Comparison of ENCODE assay signal across 8 cellular contexts in genomic region chr10:72353963-72354355, GRCh38. TPM values are rescaled to one million over a fixed set of nuclear protein-coding genes. Genes with fewer than 3 reads are reported as not detected.
A peak's percentile ranks its signal among the peaks of the same experiment; 100 is the strongest.
DNase-seq lines count a peak whose midpoint lies in the region; ATAC-seq and TF ChIP-seq lines count a peak whose summit lies in the region.

No MANE protein-coding gene starts in this region.

- H3K27me3 ChIP-seq in upper lobe of left lung: no peaks in the 10 kb centered on the region

- peak overlapping the region; percentile 90 for H3K4me3 Mint-ChIP-seq in activated CD8-positive, alpha-beta memory T cell treated with anti-CD3 and anti-CD28 coated beads, Interleukin-2, amount 10 ng/mL, durations not matched to agents 7 days and 5 days

- no peak for TF ChIP-seq EP300 in upper lobe of left lung (IDR thresholded peaks at IDR 0.05)

- ATAC-seq in activated CD8-positive, alpha-beta memory T cell treated with anti-CD3 and anti-CD28 coated beads, Interleukin-2, amount 10 ng/mL, durations not matched to agents 7 days and 5 days: no peak
- peak; percentile 36 to 42 for ATAC-seq in upper lobe of left lung (ENCODE audit: low FRiP score in 2 of 2)

- peaks cover 26% of the 10 kb centered on the region for H3K4me1 Mint-ChIP-seq in activated CD8-positive, alpha-beta memory T cell treated with anti-CD3 and anti-CD28 coated beads, Interleukin-2, amount 10 ng/mL, durations not matched to agents 7 days and 5 days

- peaks cover 0 to 22% (median 12%) of the 10 kb centered on the region in 4 donors for H3K36me3 ChIP-seq in upper lobe of left lung

- TF ChIP-seq POLR2A in lower leg skin (IDR thresholded peaks at IDR 0.05) (no peak), upper lobe of left lung (IDR thresholded peaks at IDR 0.05) (no peak)

- peak overlapping the region; percentile 95 for H3K27ac Mint-ChIP-seq in activated CD8-positive, alpha-beta memory T cell treated with anti-CD3 and anti-CD28 coated beads, Interleukin-2, amount 10 ng/mL, durations not matched to agents 7 days and 5 days

- H3K9me3 ChIP-seq in upper lobe of left lung: no peaks in the 10 kb centered on the region

- H3K9me3 Mint-ChIP-seq in activated CD8-positive, alpha-beta memory T cell treated with anti-CD3 and anti-CD28 coated beads, Interleukin-2, amount 10 ng/mL, durations not matched to agents 7 days and 5 days (ENCODE audit: low read depth): no peaks in the 10 kb centered on the region

- 0 to 1% methylated on average over 23 of the region's 23 CpGs for WGBS in lower leg skin, 2 donors
- 0 to 5% methylated on average over 2 to 19 of the region's 23 CpGs for WGBS in upper lobe of left lung, 2 donors

- CTCF ChIA-PET in activated CD8-positive, alpha-beta memory T cell treated with anti-CD3 and anti-CD28 coated beads, Interleukin-2, amount 10 ng/mL, durations not matched to agents 7 days and 5 days (lab: Charles Lee): interaction anchor here (0.8 to 2.6 kb wide), 8 partner anchors 9 to 306 kb away, joined by 3 to 12 read pairs (median 4); no protein-coding TSS in a partner anchor

- peak overlapping the region; percentile 88 for H3K4me3 ChIP-seq in Jurkat, Clone E6-1 (ENCODE audit: low read length)
- H3K4me3 ChIP-seq in lower leg skin (ENCODE audit: low read depth, poor library complexity, severe bottlenecking): peak overlapping the region; percentile 75
- H3K4me3 ChIP-seq in upper lobe of left lung: peak overlapping the region; percentile 76 to 93 (median 80)

- intact Hi-C loops in lower leg skin (cut with DNase I; ENCODE audit: low total_unique reads): no loop called here

- no peak for TF ChIP-seq CTCF in lower leg skin (IDR thresholded peaks at IDR 0.05)
- no peak for TF ChIP-seq CTCF in upper lobe of left lung (IDR thresholded peaks at IDR 0.05)

- peak overlapping the region; percentile 100 for H3K27ac ChIP-seq in caudate nucleus (ENCODE audit: low read depth, low read length)
- peak overlapping the region; percentile 93 to 99 (median 96) for H3K27ac ChIP-seq in upper lobe of left lung

- H3K27me3 Mint-ChIP-seq in activated CD8-positive, alpha-beta memory T cell treated with anti-CD3 and anti-CD28 coated beads, Interleukin-2, amount 10 ng/mL, durations not matched to agents 7 days and 5 days: no peaks in the 10 kb centered on the region

- H3K36me3 Mint-ChIP-seq in activated CD8-positive, alpha-beta memory T cell treated with anti-CD3 and anti-CD28 coated beads, Interleukin-2, amount 10 ng/mL, durations not matched to agents 7 days and 5 days: peaks cover 8% of the 10 kb centered on the region

- DNase-seq in activated CD8-positive, alpha-beta memory T cell treated with anti-CD3 and anti-CD28 coated beads, Interleukin-2, amount 10 ng/mL, durations not matched to agents 7 days and 5 days: no peak
- no peak for DNase-seq in activated CD8-positive, alpha-beta memory T cell treated with anti-CD3 and anti-CD28 coated beads, Interleukin-2, amount 50 U/mL, for 48 hours
- no peak for DNase-seq in Jurkat, Clone E6-1 (ENCODE audit: low read depth, low spot score)
- peak in 14 of 61 donors; percentile 48 to 69 (median 62) for DNase-seq in caudate nucleus (lab: John Stamatoyannopoulos, UW)
- no peak for DNase-seq in lower leg skin (ENCODE audit: low spot score in 2 of 2)
- peak in 1 of 2 donors; percentile 79 for DNase-seq in upper lobe of left lung
- no peak for DNase-seq in effector CD8-positive, alpha-beta T cell (lab: John Stamatoyannopoulos, UW)
- DNase-seq in epidermal melanocyte (ENCODE audit: insufficient read length, low spot score): no peak

- peaks cover 13 to 38% (median 19%) of the 10 kb centered on the region in 4 donors for H3K4me1 ChIP-seq in upper lobe of left lung

RNA-seq across cellular contexts. Expression of gene DNAJB12, which starts 0.8 kb away (rescaled TPM):
- total RNA-seq in activated CD8-positive, alpha-beta memory T cell treated with anti-CD3 and anti-CD28 coated beads, Interleukin-2, amount 10 ng/mL, durations not matched to agents 7 days and 5 days: 10 to 100 TPM; 25.5 to 31.4 TPM
- 25.7 TPM for polyA plus RNA-seq in Jurkat, Clone E6-1 (2012; ENCODE audit: insufficient read depth, insufficient read length)
- total RNA-seq in lower leg skin (10 to 100 TPM; 32.8 to 54.4 (median 48.1) TPM), upper lobe of left lung (10 to 100 TPM; 24.4 to 81.7 (median 49.2) TPM)
